Comparison of ENCODE assay signal across 12 cellular contexts in the genomic region with DNA sequence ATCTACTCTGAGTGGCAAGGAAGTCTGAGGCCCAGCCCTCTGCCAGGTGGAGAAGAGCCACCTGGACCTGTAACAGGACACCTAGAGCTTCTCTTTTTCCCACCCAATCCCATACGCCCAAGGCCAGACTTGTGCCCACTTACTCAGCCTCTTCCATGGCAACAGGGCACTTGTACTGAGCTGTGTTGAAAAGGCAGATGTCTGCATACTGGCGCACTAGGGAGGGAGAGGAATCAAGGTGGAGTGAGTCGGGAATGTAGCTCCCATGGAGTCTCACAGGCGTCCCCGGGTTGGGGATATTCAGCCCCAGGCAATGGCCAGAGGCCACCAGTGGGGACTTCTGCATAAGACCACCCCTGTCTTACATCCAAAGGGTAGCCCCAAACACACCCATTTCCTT. TPM values are rescaled to one million over a fixed set of nuclear protein-coding genes. Genes with fewer than 3 reads are reported as not detected.
A peak's percentile ranks its signal among the peaks of the same experiment; 100 is the strongest.
DNase-seq lines count a peak whose midpoint lies in the region; ATAC-seq and TF ChIP-seq lines count a peak whose summit lies in the region.
"Had no signal": no experiment of that assay in that cellular context is flagged by ENCODE, and none has a peak within 500 bp of the region (broad histone marks: within the 10 kb centered on the region; RNA-seq: fewer than 3 reads in every experiment).

No MANE protein-coding gene starts in this region.

- H3K4me2 ChIP-seq in GM23248 (ENCODE audit: unreplicated experiment), result no peak overlapping the region
- H3K4me2 ChIP-seq: KMS-11 had no signal

- peak overlapping the region; percentile 98 for H3K27ac Mint-ChIP-seq in activated CD4-positive, alpha-beta memory T cell treated with anti-CD3 and anti-CD28 coated beads for 36 hours
- H3K27ac Mint-ChIP-seq in natural killer cell, result peak overlapping the region; percentile 89 to 95

- H3K36me3 Mint-ChIP-seq in activated CD4-positive, alpha-beta memory T cell treated with anti-CD3 and anti-CD28 coated beads for 36 hours, result peaks cover 3% of the 10 kb centered on the region
- H3K36me3 Mint-ChIP-seq in natural killer cell, result no peaks in the 10 kb centered on the region

- DNase-seq in DMS153 treated with DMSO at 0.1 percent for 48 hours (lab: John Stamatoyannopoulos, UW; ENCODE audit: unreplicated experiment), result peak; percentile 72
- DNase-seq in NCI-H146 (lab: John Stamatoyannopoulos, UW), result peak; percentile 90
- DNase-seq in activated CD4-positive, alpha-beta memory T cell treated with anti-CD3 and anti-CD28 coated beads for 36 hours, result peak; percentile 7
- DNase-seq in natural killer cell, result peak; percentile 10
- no peak for DNase-seq in dermis blood vessel endothelial cell
- no peak for DNase-seq in GM23248
- DNase-seq in GM13976 (ENCODE audit: low spot score), result no peak
- DNase-seq: GF-D8 had no signal

- H3K36me3 ChIP-seq in GM23248 (ENCODE audit: low read depth), result no peaks in the 10 kb centered on the region

- H3K79me2 ChIP-seq in GM23248 (ENCODE audit: insufficient read depth), result no peaks in the 10 kb centered on the region

- no peaks in the 10 kb centered on the region for H4K20me1 ChIP-seq in GM23248 (ENCODE audit: insufficient read depth)

- no peaks in the 10 kb centered on the region for H3K9me2 ChIP-seq in GM23248 (ENCODE audit: insufficient read depth)

- ATAC-seq in natural killer cell (no peak), GM21786 (IDR thresholded peaks at IDR 0.05; ENCODE audit: unreplicated experiment) (no peak)
- ATAC-seq: SK-N-SH treated with all-trans-retinoic acid at 6 μM for 48 hours had no signal

- H3K4me1 Mint-ChIP-seq in activated CD4-positive, alpha-beta memory T cell treated with anti-CD3 and anti-CD28 coated beads for 36 hours (ENCODE audit: low read depth), result peaks cover 43% of the 10 kb centered on the region
- peaks cover 47 to 48% of the 10 kb centered on the region in 2 donors for H3K4me1 Mint-ChIP-seq in natural killer cell

- no peaks in the 10 kb centered on the region for H3K4me1 ChIP-seq in GM23248 (ENCODE audit: insufficient read depth)

- H2AFZ ChIP-seq in GM23248, result no peak overlapping the region

- H3K27ac ChIP-seq in GM23248, result no peak overlapping the region
- H3K27ac ChIP-seq: KMS-11 had no signal

- in situ Hi-C loops in GM23248 (cut with MboI) (loop anchor here (5.0 to 10.0 kb wide), 2 partner anchors 106 to 258 kb away; no protein-coding TSS in a partner anchor), GM13976 (cut with MboI; ENCODE audit: low sequenced_read_pairs, unreplicated experiment) (loop anchor here (5.0 kb wide), 1 partner anchor 106 kb away; no protein-coding TSS in a partner anchor)

- no peak overlapping the region for H3K4me3 Mint-ChIP-seq in activated CD4-positive, alpha-beta memory T cell treated with anti-CD3 and anti-CD28 coated beads for 36 hours
- peak overlapping the region; percentile 93 for H3K4me3 Mint-ChIP-seq in natural killer cell

- no peaks in the 10 kb centered on the region for H3K9me3 ChIP-seq in GM23248 (ENCODE audit: low read depth)

- H3K27me3 ChIP-seq in GM23248 (replicated peaks; ENCODE audit: insufficient read depth), result no peaks in the 10 kb centered on the region

- POLR2A ChIA-PET in activated CD4-positive, alpha-beta memory T cell treated with anti-CD3 and anti-CD28 coated beads for 36 hours (lab: Charles Lee), result no interaction called here

- H3K9ac ChIP-seq in GM23248, result no peak overlapping the region
- H3K9ac ChIP-seq: KMS-11 had no signal

- 70 to 72% methylated on average over 5 of the region's 5 CpGs for WGBS in GM23248 (ENCODE audit: low coverage in 1 of 2, low lambda C conversion rate in 2 of 2, missing lambda C conversion rate in 2 of 2), 2 experiments

- TF ChIP-seq CTCF in natural killer cell (IDR thresholded peaks at IDR 0.05) (no peak), GM13976 (IDR thresholded peaks at IDR 0.05; ENCODE audit: borderline replicate concordance, control extremely low read depth, extremely low read depth, insufficient read depth, missing control alignments) (no peak)

- H3K27me3 Mint-ChIP-seq in activated CD4-positive, alpha-beta memory T cell treated with anti-CD3 and anti-CD28 coated beads for 36 hours, result no peaks in the 10 kb centered on the region
- H3K27me3 Mint-ChIP-seq in natural killer cell (ENCODE audit: low read depth in 2 of 2), result no peaks in the 10 kb centered on the region

- CTCF ChIA-PET in activated CD4-positive, alpha-beta memory T cell treated with anti-CD3 and anti-CD28 coated beads for 36 hours (lab: Charles Lee), result interaction anchor here (1.8 to 15.2 kb wide), 6 partner anchors 29 to 254 kb away, joined by 5 to 435 read pairs (median 16); no protein-coding TSS in a partner anchor

- no peaks in the 10 kb centered on the region for H3K9me3 Mint-ChIP-seq in activated CD4-positive, alpha-beta memory T cell treated with anti-CD3 and anti-CD28 coated beads for 36 hours
- H3K9me3 Mint-ChIP-seq in natural killer cell, result no peaks in the 10 kb centered on the region

- no peaks in the 10 kb centered on the region for H3F3A ChIP-seq in GM23248 (ENCODE audit: insufficient read depth)

- intact Hi-C loops in activated CD4-positive, alpha-beta memory T cell treated with anti-CD3 and anti-CD28 coated beads for 36 hours (cut with micrococcal nuclease), result no loop called here
- intact Hi-C loops in natural killer cell (cut with micrococcal nuclease), result no loop called here

- no peak overlapping the region for H3K4me3 ChIP-seq in GM23248

RNA-seq across cellular contexts. Expression of gene TPBGL, which starts 36.1 kb away (rescaled TPM):
- total RNA-seq in activated CD4-positive, alpha-beta memory T cell treated with anti-CD3 and anti-CD28 coated beads for 36 hours, result under 1 TPM in 1 of 2 experiments, not detected in 1; 0.07 TPM
- total RNA-seq in natural killer cell (under 1 TPM; 0.34 to 0.75 (median 0.45) TPM), dermis blood vessel endothelial cell (0.17 TPM in 1 of 2 replicates, not detected in the other)
- total RNA-seq in GM23248 (2014; rRNA removed; shearing (Covaris generic)), result not detected in 2 replicates
- polyA plus RNA-seq in GM23248 (2016; fragmentation: Nextera tagmentation; extraction: Ambion mirVana), result not detected in 2 replicates
- total RNA-seq: osteocyte had no signal

Comparison
In these comparisons a context has a peak if more than half of its experiments do, and no peak if none do; other contexts are left out.
1. DNase-seq: peak in DMS153 treated with DMSO at 0.1 percent for 48 hours (single experiment), NCI-H146 (single experiment), activated CD4-positive, alpha-beta memory T cell treated with anti-CD3 and anti-CD28 coated beads for 36 hours (single experiment) and natural killer cell (single experiment); none in dermis blood vessel endothelial cell (single experiment), GM23248 (single experiment) and GM13976 (single experiment).